ENCODE assay signal across 9 cellular contexts in the genomic region with DNA sequence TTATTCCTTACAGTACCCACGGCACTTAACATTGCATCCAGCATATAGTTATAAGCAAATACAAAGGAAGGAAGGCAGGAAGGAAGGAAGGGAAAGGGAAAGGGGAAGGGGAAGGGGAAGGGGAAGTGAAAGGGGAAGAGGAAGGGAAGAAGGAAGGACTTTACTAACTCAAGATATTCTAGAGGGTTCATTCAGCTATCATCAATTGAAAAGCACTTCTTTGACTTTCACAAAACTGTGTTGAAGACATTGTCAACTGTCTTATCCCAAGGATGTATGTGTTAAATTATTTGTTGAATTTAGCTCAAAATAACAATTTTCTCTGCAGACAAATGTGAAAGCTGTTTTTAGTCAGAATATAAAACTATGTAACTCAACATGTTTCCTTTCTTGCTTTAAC.
"Had no signal": no experiment of that assay in that cellular context is flagged by ENCODE, and none has a peak within 500 bp of the region (broad histone marks: within the 10 kb centered on the region; RNA-seq: fewer than 3 reads in every experiment).

No MANE protein-coding gene starts in this region.

- H3K9ac ChIP-seq: GM23248 had no signal

- ATAC-seq: HCT116, K562 had no signal

- H3K4me3 ChIP-seq: GM23248, HAP-1, K562 had no signal

- H3K9me3 ChIP-seq: HAP-1 had no signal

- H3K36me3 ChIP-seq: HAP-1 had no signal

- H2AFZ ChIP-seq: GM23248 had no signal

- H3K4me1 ChIP-seq: HAP-1 had no signal

- H3K27ac ChIP-seq: GM23248, HL-60 had no signal

- FAIRE-seq: K562 had no signal

- DNase-seq: GM23248, GOT3, H7, IMR-90, KG1 had no signal
